Comparison of ENCODE assay signal across 18 cellular contexts in genomic region chr11:112278803-112279202, GRCh38. TPM values are rescaled to one million over a fixed set of nuclear protein-coding genes. Genes with fewer than 3 reads are reported as not detected.
DNase-seq lines count a peak whose midpoint lies in the region; ATAC-seq, FAIRE-seq and TF ChIP-seq lines count a peak whose summit lies in the region.
"Had no signal": no experiment of that assay in that cellular context is flagged by ENCODE, and none has a peak within 500 bp of the region (broad histone marks: within the 10 kb centered on the region; RNA-seq: fewer than 3 reads in every experiment).

No MANE protein-coding gene starts in this region.

- ATAC-seq in IMR-90 (ENCODE audit: low read depth): no peak
- ATAC-seq: A549 had no signal

- H2BK120ac ChIP-seq in IMR-90 (ENCODE audit: low read depth, low read length) (0 out of 2 replicates have a peak overlapping the region, but pooled peaks have one; percentile 39), H1 (replicated peaks; ENCODE audit: low read depth, low read length) (no peak overlapping the region)

- H3K9me1 ChIP-seq in IMR-90 (ENCODE audit: insufficient read depth, low read length): no peaks in the 10 kb centered on the region

- H2AK5ac ChIP-seq in IMR-90 (ENCODE audit: low read depth, low read length) (peak overlapping the region; percentile 33; the same call in 1 of the 2 replicates), H1 (ENCODE audit: low read depth, low read length) (no peak overlapping the region)

- no peak overlapping the region for H3K4me3 Mint-ChIP-seq in Caco-2 (ENCODE audit: unreplicated experiment)
- H3K4me3 Mint-ChIP-seq in osteocyte (ENCODE audit: unreplicated experiment): no peak overlapping the region

- H3K9ac ChIP-seq in IMR-90 (ENCODE audit: low read depth, low read length) (no peak overlapping the region), H1 (replicated peaks in 1 of 4; ENCODE audit: extremely low read depth in 1 of 4, low read depth in 3 of 4, low read length in 3 of 4) (no peak overlapping the region)

- POLR2A ChIA-PET in Caco-2 (lab: Charles Lee): no interaction called here
- POLR2A ChIA-PET in IMR-90 (lab: Charles Lee; ENCODE audit: unreplicated experiment): no interaction called here
- POLR2A ChIA-PET in H1 (lab: Charles Lee; ENCODE audit: partially characterized antibody): no interaction called here

- H3K56ac ChIP-seq in IMR-90 (ENCODE audit: extremely low read depth, insufficient read depth, low read length): no peak overlapping the region
- no peak overlapping the region for H3K56ac ChIP-seq in H1 (replicated peaks; ENCODE audit: insufficient read length, low read depth, low read length)

- dilution Hi-C loops in IMR-90 (cut with HindIII; ENCODE audit: low sequenced_read_pairs, unreplicated experiment): no loop called here

- no peak overlapping the region; the same call in 1 of the 2 replicates for H2BK20ac ChIP-seq in IMR-90 (ENCODE audit: low read depth, low read length)
- H2BK20ac ChIP-seq in H1 (ENCODE audit: low read length): no peak overlapping the region

- no peak overlapping the region for H2BK5ac ChIP-seq in IMR-90 (ENCODE audit: low read depth, low read length, poor library complexity, severe bottlenecking)
- no peak overlapping the region for H2BK5ac ChIP-seq in H1 (ENCODE audit: low read depth, low read length)

- TF ChIP-seq CTCF in Caco-2 (IDR thresholded peaks at IDR 0.05; ENCODE audit: insufficient read depth in 1 of 2, low read depth in 1 of 2, low read length in 1 of 2, severe bottlenecking in 1 of 2, unreplicated experiment in 1 of 2) (no peak), IMR-90 (conservative IDR thresholded peaks at IDR 0.05; ENCODE audit: low read depth, low read length) (no peak), H1 (IDR thresholded peaks at IDR 0.05; ENCODE audit: control extremely low read depth in 1 of 3, insufficient read depth in 1 of 3, low read depth in 1 of 3, low read length in 3 of 3) (no peak), osteocyte (IDR thresholded peaks at IDR 0.05) (no peak), GM10266 (IDR thresholded peaks at IDR 0.05; ENCODE audit: control insufficient read depth, insufficient read depth, low read depth, missing control alignments) (no peak)

- H4K20me1 ChIP-seq in IMR-90 (ENCODE audit: insufficient read depth, low read length) (no peaks in the 10 kb centered on the region), H1 (replicated peaks in 1 of 2; ENCODE audit: control insufficient read depth in 1 of 2, insufficient read depth in 2 of 2, low read length in 2 of 2) (no peaks in the 10 kb centered on the region)

- H3K14ac ChIP-seq in IMR-90 (replicated peaks; ENCODE audit: low read depth, low read length): no peak overlapping the region; the same call in 1 of the 2 replicates
- H3K14ac ChIP-seq in H1 (ENCODE audit: insufficient read length): no peak overlapping the region

- TF ChIP-seq EP300 in H1 (IDR thresholded peaks at IDR 0.05; ENCODE audit: borderline replicate concordance in 1 of 2, low read depth in 2 of 2, low read length in 2 of 2): no peak

- no peak for FAIRE-seq in H1 (lab: Jason Lieb, UNC)
- FAIRE-seq: A549, GM18507 had no signal

- H3K4me1 Mint-ChIP-seq in Caco-2 (ENCODE audit: low read depth, unreplicated experiment) (peaks cover 39% of the 10 kb centered on the region), osteocyte (ENCODE audit: unreplicated experiment) (peaks cover 38% of the 10 kb centered on the region)

- no peaks in the 10 kb centered on the region for H3K36me3 ChIP-seq in Caco-2 (ENCODE audit: control insufficient read depth, insufficient read depth, low read length)
- no peaks in the 10 kb centered on the region for H3K36me3 ChIP-seq in IMR-90 (ENCODE audit: control insufficient read depth, insufficient read depth, low read length)
- H3K36me3 ChIP-seq in H1 (ENCODE audit: control insufficient read depth in 2 of 4, insufficient read depth in 4 of 4, low read length in 3 of 4): no peaks in the 10 kb centered on the region
- H3K36me3 ChIP-seq: BE2C, HAP-1 had no signal

- H3K79me2 ChIP-seq in H1 (ENCODE audit: control insufficient read depth in 1 of 2, insufficient read depth in 2 of 2, low read length in 2 of 2): no peaks in the 10 kb centered on the region

- WGBS in IMR-90 (ENCODE audit: extremely low coverage in 2 of 2, insufficient read length in 1 of 2), 2 experiments: no CpG with 5 or more reads among the region's 3 CpGs
- 82% methylated on average over 3 of the region's 3 CpGs; no CpG with 5 or more reads in 1 of the 2 experiments for WGBS in H1 (ENCODE audit: extremely low coverage in 1 of 2, insufficient coverage in 1 of 2, insufficient read length in 1 of 2, insufficient replicate concordance in 2 of 2, low coverage in 1 of 2, low lambda C conversion rate in 2 of 2, missing lambda C conversion rate in 1 of 2), 2 experiments

- DNase-seq in Caco-2 (no peak), IMR-90 (no peak), H1 (ENCODE audit: low read depth in 1 of 2, low spot score in 2 of 2) (no peak), osteocyte (ENCODE audit: extremely low spot score, unreplicated experiment) (no peak), iPS-NIHi11 (ENCODE audit: low spot score) (no peak), kidney glomerular epithelial cell (lab: John Stamatoyannopoulos, UW) (no peak), GM10266 (ENCODE audit: extremely low spot score) (no peak), NCI-H82 treated with DMSO at 0.1 percent for 48 hours (lab: John Stamatoyannopoulos, UW; ENCODE audit: unreplicated experiment) (no peak)
- DNase-seq: BE2C; CD8-positive, alpha-beta memory T cell; DMS53; GF-D8; GOT3; KBM-7 had no signal

- TF ChIP-seq RAD21 in IMR-90 (IDR thresholded peaks at IDR 0.05; ENCODE audit: low read length): no peak
- no peak for TF ChIP-seq RAD21 in H1 (IDR thresholded peaks at IDR 0.05 in 1 of 2, conservative IDR thresholded peaks at IDR 0.05 in 1 of 2; ENCODE audit: low read depth in 2 of 2, low read length in 2 of 2)

- H3K9me3 Mint-ChIP-seq in Caco-2 (ENCODE audit: unreplicated experiment) (no peaks in the 10 kb centered on the region), osteocyte (ENCODE audit: unreplicated experiment) (no peaks in the 10 kb centered on the region)
- H3K9me3 Mint-ChIP-seq: CD8-positive, alpha-beta memory T cell had no signal

- H3K23me2 ChIP-seq in H1 (ENCODE audit: low read depth, low read length): peaks cover 2% of the 10 kb centered on the region; the same call in 1 of the 2 replicates

- no peak for TF ChIP-seq POLR2A in IMR-90 (IDR thresholded peaks at IDR 0.05; ENCODE audit: low read depth, low read length)
- TF ChIP-seq POLR2A in H1 (IDR thresholded peaks at IDR 0.05; ENCODE audit: control extremely low read depth in 1 of 2, low read depth in 2 of 2, low read length in 2 of 2): no peak

- no peak overlapping the region for H3K18ac ChIP-seq in IMR-90 (ENCODE audit: low read depth, low read length)
- H3K18ac ChIP-seq in H1 (ENCODE audit: extremely low read depth, low read length): no peak overlapping the region

- H3K23ac ChIP-seq in IMR-90 (ENCODE audit: low read depth, low read length) (no peak overlapping the region), H1 (ENCODE audit: insufficient read length) (no peak overlapping the region)

- no peak overlapping the region for H2BK12ac ChIP-seq in H1 (ENCODE audit: low read depth, low read length)

- peak overlapping the region; percentile 12 for H3K27ac Mint-ChIP-seq in Caco-2 (ENCODE audit: unreplicated experiment)
- H3K27ac Mint-ChIP-seq in osteocyte (ENCODE audit: unreplicated experiment): peak overlapping the region; percentile 75

- no peaks in the 10 kb centered on the region for H3K79me1 ChIP-seq in IMR-90 (ENCODE audit: low read depth in 1 of 2, low read length in 2 of 2)
- H3K79me1 ChIP-seq in H1 (ENCODE audit: low read depth, low read length): no peaks in the 10 kb centered on the region

- H3K4me3 ChIP-seq in Caco-2 (ENCODE audit: low read depth, low read length): no peak overlapping the region
- H3K4me3 ChIP-seq in IMR-90 (ENCODE audit: insufficient read depth, low read depth, low read length): no peak overlapping the region
- no peak overlapping the region for H3K4me3 ChIP-seq in H1 (ENCODE audit: extremely low read depth in 1 of 4, insufficient read depth in 2 of 4, low read depth in 3 of 4, low read length in 4 of 4)
- H3K4me3 ChIP-seq: A549, HAP-1 had no signal

- peaks cover 3% of the 10 kb centered on the region for H3K27me3 Mint-ChIP-seq in Caco-2 (ENCODE audit: insufficient read depth, unreplicated experiment)
- peaks cover 8% of the 10 kb centered on the region for H3K27me3 Mint-ChIP-seq in osteocyte (ENCODE audit: unreplicated experiment)

- no peaks in the 10 kb centered on the region for H3K9me3 ChIP-seq in Caco-2
- H3K9me3 ChIP-seq in IMR-90 (ENCODE audit: control insufficient read depth, insufficient read depth, low read length): no peaks in the 10 kb centered on the region
- no peaks in the 10 kb centered on the region for H3K9me3 ChIP-seq in H1 (ENCODE audit: insufficient read depth in 2 of 2, low read depth in 1 of 2, low read length in 1 of 2)
- H3K9me3 ChIP-seq: A549, BE2C, HAP-1 had no signal

- H3K4me2 ChIP-seq in IMR-90 (ENCODE audit: low read depth, low read length): no peak overlapping the region
- H3K4me2 ChIP-seq in H1 (ENCODE audit: insufficient read depth in 1 of 2, low read depth in 2 of 2, low read length in 2 of 2): no peak overlapping the region
- H3K4me2 ChIP-seq: A549 had no signal

- H3K4me1 ChIP-seq in Caco-2 (peaks cover 34% of the 10 kb centered on the region), IMR-90 (ENCODE audit: control insufficient read depth, insufficient read depth, low read length) (peaks cover 2% of the 10 kb centered on the region), H1 (replicated peaks in 1 of 4; ENCODE audit: control insufficient read depth in 3 of 4, insufficient read depth in 4 of 4, low read length in 3 of 4) (peaks cover 0 to 4% (median 1%) of the 10 kb centered on the region in 4 experiments; a peak in 4 of 7 replicates)
- H3K4me1 ChIP-seq: A549, BE2C had no signal

- H2BK15ac ChIP-seq in IMR-90 (ENCODE audit: low read depth, low read length) (peak overlapping the region; percentile 71; the same call in 2 of the 3 replicates), H1 (ENCODE audit: low read length) (0 out of 2 replicates have a peak overlapping the region, but pooled peaks have one; percentile 81)

- H3K4ac ChIP-seq in IMR-90 (ENCODE audit: low read depth, low read length) (peak overlapping the region; percentile 27; the same call in 1 of the 2 replicates), H1 (replicated peaks; ENCODE audit: insufficient read length, low read depth, low read length) (no peak overlapping the region)

- intact Hi-C loops in Caco-2 (cut with micrococcal nuclease; ENCODE audit: unreplicated experiment) (no loop called here), IMR-90 (cut with micrococcal nuclease) (loop anchor here (5.0 kb wide), 1 partner anchor 347 kb away; no protein-coding TSS in a partner anchor)

- H4K91ac ChIP-seq in IMR-90 (ENCODE audit: insufficient read depth, low read depth, low read length): peak overlapping the region; percentile 36; the same call in 1 of the 2 replicates
- no peak overlapping the region for H4K91ac ChIP-seq in H1 (replicated peaks; ENCODE audit: insufficient read length, low read length)

- in situ Hi-C loops in IMR-90 (cut with MboI; ENCODE audit: low sequenced_read_pairs): loop anchor here (10.0 kb wide), 1 partner anchor 164 kb away; no protein-coding TSS in a partner anchor

- H4K8ac ChIP-seq in IMR-90 (ENCODE audit: low read depth in 2 of 2, low read length in 2 of 2) (peak overlapping the region; percentile 15 to 48; a peak in 1 of 4 replicates), H1 (ENCODE audit: extremely low read depth, insufficient read depth, low read length) (no peak overlapping the region)

- H3K27me3 ChIP-seq in Caco-2 (replicated peaks; ENCODE audit: control insufficient read depth, insufficient read depth, low read length) (no peaks in the 10 kb centered on the region), IMR-90 (ENCODE audit: control insufficient read depth, insufficient read depth, low read length) (0 out of 2 replicates have a peak, but pooled peaks cover 7% of the 10 kb centered on the region), H1 (replicated peaks in 1 of 4; ENCODE audit: control insufficient read depth in 3 of 4, extremely low read depth in 1 of 4, insufficient read depth in 3 of 4, low read length in 3 of 4) (peaks cover 0 to 4% (median 2%) of the 10 kb centered on the region in 4 experiments; a peak in 2 of 7 replicates)
- H3K27me3 ChIP-seq: BE2C had no signal

- CTCF ChIA-PET in Caco-2 (lab: Charles Lee): interaction anchor here (0.6 to 5.8 kb wide), 8 partner anchors 8 to 336 kb away, joined by 3 to 139 read pairs (median 7); no protein-coding TSS in a partner anchor
- CTCF ChIA-PET in IMR-90 (lab: Yijun Ruan, JAX): interaction anchor here (0.6 to 2.8 kb wide), 8 partner anchors 8 to 996 kb away, joined by 3 to 64 read pairs (median 8); partner anchors contain the start of gene PTS
- CTCF ChIA-PET in H1 (lab: Charles Lee; ENCODE audit: partially characterized antibody): interaction anchor here (0.8 to 14.7 kb wide), 14 partner anchors 7 to 1452 kb away, joined by 3 to 257 read pairs (median 7); partner anchors contain the start of gene PTS

- H3K27ac ChIP-seq in IMR-90 (ENCODE audit: insufficient read depth, low read length) (no peak overlapping the region), H1 (ENCODE audit: low read depth, low read length) (no peak overlapping the region)
- H3K27ac ChIP-seq: A549 had no signal

- H2AK9ac ChIP-seq in IMR-90 (replicated peaks; ENCODE audit: low read depth, low read length, poor library complexity): peak overlapping the region; percentile 4

- BruUV-seq in Caco-2 (replicated peaks; lab: Mats Ljungman, UMichigan): no TSS peak
- BruUV-seq in IMR-90 (replicated peaks; lab: Mats Ljungman, UMichigan): no TSS peak

- no peak overlapping the region for H4K5ac ChIP-seq in IMR-90 (ENCODE audit: low read depth, low read length)
- no peak overlapping the region for H4K5ac ChIP-seq in H1 (ENCODE audit: insufficient read length, low read depth, low read length)

- H3K36me3 Mint-ChIP-seq in Caco-2 (ENCODE audit: insufficient read depth, unreplicated experiment) (no peaks in the 10 kb centered on the region), osteocyte (ENCODE audit: unreplicated experiment) (no peaks in the 10 kb centered on the region)

- H2AFZ ChIP-seq in IMR-90 (replicated peaks; ENCODE audit: low read length, poor library complexity) (peak overlapping the region; percentile 34), H1 (ENCODE audit: low read length) (no peak overlapping the region)

RNA-seq across cellular contexts. Expression of gene PLET1, which starts 18.1 kb away (rescaled TPM):
- total RNA-seq in Caco-2 (2022) (not detected in 2 replicates), IMR-90 (2012; rRNA removed) (not detected in 2 replicates), osteocyte (not detected in 2 replicates)
- polyA plus RNA-seq in IMR-90 (2012; rRNA removed) (not detected in 2 replicates), H1 (2011; rRNA removed) (not detected in 2 replicates)
- not detected in 2 replicates for polyA plus RNA-seq in IMR-90 (2012; cell fraction: cytosol; rRNA removed)
- polyA plus RNA-seq in IMR-90 (2012; cell fraction: nucleus; rRNA removed; ENCODE audit: low replicate concordance): not detected in 2 replicates
- not detected in 2 replicates for total RNA-seq in H1 (2021; fragmentation: NEBNext Ultra II Directional; extraction: Animal tissue kit (Norgen Biotek cat#: 25700))
- not detected for polyA plus RNA-seq in H1 (2011; cell fraction: cytosol; rRNA removed)
- polyA plus RNA-seq in H1 (2011; cell fraction: nucleus; rRNA removed): not detected
- not detected in 4 replicates for polyA plus RNA-seq in H1 (2012, experiment 1 of 2)
- polyA plus RNA-seq in H1 (2012, experiment 2 of 2): not detected
- not detected for polyA plus RNA-seq in H1 (2013, experiment 1 of 2)
- polyA plus RNA-seq in H1 (2013, experiment 2 of 2): not detected
- polyA minus RNA-seq in H1 (2011; rRNA and poly(A)+ RNA removed): not detected in 2 replicates
- polyA minus RNA-seq in H1 (2011; cell fraction: cytosol; rRNA and poly(A)+ RNA removed): not detected
- not detected for polyA minus RNA-seq in H1 (2011; cell fraction: nucleus; rRNA and poly(A)+ RNA removed)
- total RNA-seq: CD8-positive, alpha-beta memory T cell had no signal
- polyA plus RNA-seq: A549; AG04450; CD8-positive, alpha-beta memory T cell had no signal

RNA-seq across cellular contexts. Expression of gene PTS, which starts 52.6 kb away (rescaled TPM):
- total RNA-seq in Caco-2 (2022): 78.0 and 79.5 TPM in 2 replicates
- total RNA-seq in IMR-90 (2012; rRNA removed): 21.0 and 63.6 TPM in 2 replicates
- 50.7 and 51.8 TPM in 2 replicates for polyA plus RNA-seq in IMR-90 (2012; rRNA removed)
- polyA plus RNA-seq in IMR-90 (2012; cell fraction: cytosol; rRNA removed): 17.3 and 17.8 TPM in 2 replicates
- 8.7 and 72.6 TPM in 2 replicates for polyA plus RNA-seq in IMR-90 (2012; cell fraction: nucleus; rRNA removed; ENCODE audit: low replicate concordance)
- total RNA-seq in H1 (2021; fragmentation: NEBNext Ultra II Directional; extraction: Animal tissue kit (Norgen Biotek cat#: 25700)): 25.5 and 25.9 TPM in 2 replicates
- polyA plus RNA-seq in H1 (2011; rRNA removed): 11.6 and 18.3 TPM in 2 replicates
- polyA plus RNA-seq in H1 (2011; cell fraction: cytosol; rRNA removed): 23.2 TPM
- polyA plus RNA-seq in H1 (2011; cell fraction: nucleus; rRNA removed): 6.1 TPM
- polyA plus RNA-seq in H1 (2012, experiment 1 of 2): 14.8 to 24.2 TPM (median 16.3 TPM) in 4 replicates
- polyA plus RNA-seq in H1 (2012, experiment 2 of 2): 20.5 TPM
- polyA plus RNA-seq in H1 (2013, experiment 1 of 2): 31.5 TPM
- 30.7 TPM for polyA plus RNA-seq in H1 (2013, experiment 2 of 2)
- 3.2 and 6.6 TPM in 2 replicates for polyA minus RNA-seq in H1 (2011; rRNA and poly(A)+ RNA removed)
- polyA minus RNA-seq in H1 (2011; cell fraction: cytosol; rRNA and poly(A)+ RNA removed): 9.0 TPM
- polyA minus RNA-seq in H1 (2011; cell fraction: nucleus; rRNA and poly(A)+ RNA removed): 15.9 TPM
- total RNA-seq in osteocyte: 38.7 and 44.0 TPM in 2 replicates
